1 cellular context compared by ENCODE assay signal in the genomic region with DNA sequence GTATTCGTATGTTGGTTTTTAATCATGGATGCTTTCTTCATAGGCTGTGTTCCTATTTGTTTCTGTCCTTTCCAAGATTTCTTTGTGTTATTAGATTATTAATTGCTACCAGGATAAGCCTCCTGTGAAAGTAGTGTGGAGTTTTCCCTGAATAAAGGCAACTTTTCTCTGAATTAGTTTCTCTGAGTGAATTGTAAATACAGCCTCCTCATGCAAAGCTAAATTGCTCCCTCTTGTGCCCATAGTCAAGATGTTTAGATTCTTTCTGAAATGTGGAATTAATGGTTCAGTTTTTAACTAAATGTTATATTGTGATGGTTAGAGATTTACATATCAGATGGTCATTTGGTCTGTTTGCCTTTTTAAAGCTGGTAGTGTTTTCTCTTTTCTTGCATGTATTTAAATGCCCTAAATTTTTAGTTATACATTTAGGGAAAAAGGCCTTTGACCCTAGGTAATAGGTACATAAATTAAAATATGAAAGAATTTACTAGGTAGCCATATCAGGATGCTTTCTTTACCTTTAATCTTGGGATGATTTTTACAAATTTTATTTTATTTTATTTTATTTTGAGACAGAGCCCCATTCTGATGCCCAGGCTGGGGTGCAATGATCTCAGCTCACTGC.
TF ChIP-seq lines count a peak whose summit lies in the region.

No MANE protein-coding gene starts in this region.

TF ChIP-seq in K562, 482 proteins besides CTCF, POLR2A, EP300 and RAD21 (continued from another document and continues in another):
- TF ChIP-seq, protein P1, sequence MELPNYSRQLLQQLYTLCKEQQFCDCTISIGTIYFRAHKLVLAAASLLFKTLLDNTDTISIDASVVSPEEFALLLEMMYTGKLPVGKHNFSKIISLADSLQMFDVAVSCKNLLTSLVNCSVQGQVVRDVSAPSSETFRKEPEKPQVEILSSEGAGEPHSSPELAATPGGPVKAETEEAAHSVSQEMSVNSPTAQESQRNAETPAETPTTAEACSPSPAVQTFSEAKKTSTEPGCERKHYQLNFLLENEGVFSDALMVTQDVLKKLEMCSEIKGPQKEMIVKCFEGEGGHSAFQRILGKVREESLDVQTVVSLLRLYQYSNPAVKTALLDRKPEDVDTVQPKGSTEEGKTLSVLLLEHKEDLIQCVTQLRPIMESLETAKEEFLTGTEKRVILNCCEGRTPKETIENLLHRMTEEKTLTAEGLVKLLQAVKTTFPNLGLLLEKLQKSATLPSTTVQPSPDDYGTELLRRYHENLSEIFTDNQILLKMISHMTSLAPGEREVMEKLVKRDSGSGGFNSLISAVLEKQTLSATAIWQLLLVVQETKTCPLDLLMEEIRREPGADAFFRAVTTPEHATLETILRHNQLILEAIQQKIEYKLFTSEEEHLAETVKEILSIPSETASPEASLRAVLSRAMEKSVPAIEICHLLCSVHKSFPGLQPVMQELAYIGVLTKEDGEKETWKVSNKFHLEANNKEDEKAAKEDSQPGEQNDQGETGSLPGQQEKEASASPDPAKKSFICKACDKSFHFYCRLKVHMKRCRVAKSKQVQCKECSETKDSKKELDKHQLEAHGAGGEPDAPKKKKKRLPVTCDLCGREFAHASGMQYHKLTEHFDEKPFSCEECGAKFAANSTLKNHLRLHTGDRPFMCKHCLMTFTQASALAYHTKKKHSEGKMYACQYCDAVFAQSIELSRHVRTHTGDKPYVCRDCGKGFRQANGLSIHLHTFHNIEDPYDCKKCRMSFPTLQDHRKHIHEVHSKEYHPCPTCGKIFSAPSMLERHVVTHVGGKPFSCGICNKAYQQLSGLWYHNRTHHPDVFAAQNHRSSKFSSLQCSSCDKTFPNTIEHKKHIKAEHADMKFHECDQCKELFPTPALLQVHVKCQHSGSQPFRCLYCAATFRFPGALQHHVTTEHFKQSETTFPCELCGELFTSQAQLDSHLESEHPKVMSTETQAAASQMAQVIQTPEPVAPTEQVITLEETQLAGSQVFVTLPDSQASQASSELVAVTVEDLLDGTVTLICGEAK (IDR thresholded peaks at IDR 0.05): no peak
- TF ChIP-seq, protein P1 (CRISPR knock-in tag; IDR thresholded peaks at IDR 0.05): no peak
- no peak for TF ChIP-seq ZBTB1 (CRISPR knock-in tag; IDR thresholded peaks at IDR 0.05; ENCODE audit: borderline replicate concordance, low read depth)
- peak; percentile 70; the same call in 1 of the 2 replicates for TF ChIP-seq SMC3 (conservative IDR thresholded peaks at IDR 0.05; ENCODE audit: insufficient read depth, low read depth, low read length)
- no peak for TF ChIP-seq CREM (IDR thresholded peaks at IDR 0.05; ENCODE audit: low read depth)
- TF ChIP-seq HDAC2 (IDR thresholded peaks at IDR 0.05): no peak
- TF ChIP-seq HDAC6 (IDR thresholded peaks at IDR 0.05; ENCODE audit: low read depth, low read length): no peak
- TF ChIP-seq ZNF589 (CRISPR knock-in tag; IDR thresholded peaks at IDR 0.05; ENCODE audit: low read depth): no peak
- TF ChIP-seq ZFPM2 (CRISPR knock-in tag; IDR thresholded peaks at IDR 0.05): no peak
- no peak for TF ChIP-seq HCFC1 (IDR thresholded peaks at IDR 0.05; ENCODE audit: low read depth, low read length)
- TF ChIP-seq, protein P2, sequence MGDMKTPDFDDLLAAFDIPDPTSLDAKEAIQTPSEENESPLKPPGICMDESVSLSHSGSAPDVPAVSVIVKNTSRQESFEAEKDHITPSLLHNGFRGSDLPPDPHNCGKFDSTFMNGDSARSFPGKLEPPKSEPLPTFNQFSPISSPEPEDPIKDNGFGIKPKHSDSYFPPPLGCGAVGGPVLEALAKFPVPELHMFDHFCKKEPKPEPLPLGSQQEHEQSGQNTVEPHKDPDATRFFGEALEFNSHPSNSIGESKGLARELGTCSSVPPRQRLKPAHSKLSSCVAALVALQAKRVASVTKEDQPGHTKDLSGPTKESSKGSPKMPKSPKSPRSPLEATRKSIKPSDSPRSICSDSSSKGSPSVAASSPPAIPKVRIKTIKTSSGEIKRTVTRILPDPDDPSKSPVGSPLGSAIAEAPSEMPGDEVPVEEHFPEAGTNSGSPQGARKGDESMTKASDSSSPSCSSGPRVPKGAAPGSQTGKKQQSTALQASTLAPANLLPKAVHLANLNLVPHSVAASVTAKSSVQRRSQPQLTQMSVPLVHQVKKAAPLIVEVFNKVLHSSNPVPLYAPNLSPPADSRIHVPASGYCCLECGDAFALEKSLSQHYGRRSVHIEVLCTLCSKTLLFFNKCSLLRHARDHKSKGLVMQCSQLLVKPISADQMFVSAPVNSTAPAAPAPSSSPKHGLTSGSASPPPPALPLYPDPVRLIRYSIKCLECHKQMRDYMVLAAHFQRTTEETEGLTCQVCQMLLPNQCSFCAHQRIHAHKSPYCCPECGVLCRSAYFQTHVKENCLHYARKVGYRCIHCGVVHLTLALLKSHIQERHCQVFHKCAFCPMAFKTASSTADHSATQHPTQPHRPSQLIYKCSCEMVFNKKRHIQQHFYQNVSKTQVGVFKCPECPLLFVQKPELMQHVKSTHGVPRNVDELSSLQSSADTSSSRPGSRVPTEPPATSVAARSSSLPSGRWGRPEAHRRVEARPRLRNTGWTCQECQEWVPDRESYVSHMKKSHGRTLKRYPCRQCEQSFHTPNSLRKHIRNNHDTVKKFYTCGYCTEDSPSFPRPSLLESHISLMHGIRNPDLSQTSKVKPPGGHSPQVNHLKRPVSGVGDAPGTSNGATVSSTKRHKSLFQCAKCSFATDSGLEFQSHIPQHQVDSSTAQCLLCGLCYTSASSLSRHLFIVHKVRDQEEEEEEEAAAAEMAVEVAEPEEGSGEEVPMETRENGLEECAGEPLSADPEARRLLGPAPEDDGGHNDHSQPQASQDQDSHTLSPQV (IDR thresholded peaks at IDR 0.05): no peak
- no peak for TF ChIP-seq ZNF212 (CRISPR knock-in tag; IDR thresholded peaks at IDR 0.05)
- TF ChIP-seq, protein P3, sequence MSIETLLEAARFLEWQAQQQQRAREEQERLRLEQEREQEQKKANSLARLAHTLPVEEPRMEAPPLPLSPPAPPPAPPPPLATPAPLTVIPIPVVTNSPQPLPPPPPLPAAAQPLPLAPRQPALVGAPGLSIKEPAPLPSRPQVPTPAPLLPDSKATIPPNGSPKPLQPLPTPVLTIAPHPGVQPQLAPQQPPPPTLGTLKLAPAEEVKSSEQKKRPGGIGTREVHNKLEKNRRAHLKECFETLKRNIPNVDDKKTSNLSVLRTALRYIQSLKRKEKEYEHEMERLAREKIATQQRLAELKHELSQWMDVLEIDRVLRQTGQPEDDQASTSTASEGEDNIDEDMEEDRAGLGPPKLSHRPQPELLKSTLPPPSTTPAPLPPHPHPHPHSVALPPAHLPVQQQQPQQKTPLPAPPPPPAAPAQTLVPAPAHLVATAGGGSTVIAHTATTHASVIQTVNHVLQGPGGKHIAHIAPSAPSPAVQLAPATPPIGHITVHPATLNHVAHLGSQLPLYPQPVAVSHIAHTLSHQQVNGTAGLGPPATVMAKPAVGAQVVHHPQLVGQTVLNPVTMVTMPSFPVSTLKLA (conservative IDR thresholded peaks at IDR 0.05): 0 out of 4 replicates have a peak, but pooled peaks of 1 of the 2 experiments have one; percentile 22
- TF ChIP-seq ZNF134 (CRISPR knock-in tag; conservative IDR thresholded peaks at IDR 0.05): no peak
- TF ChIP-seq, protein P4, sequence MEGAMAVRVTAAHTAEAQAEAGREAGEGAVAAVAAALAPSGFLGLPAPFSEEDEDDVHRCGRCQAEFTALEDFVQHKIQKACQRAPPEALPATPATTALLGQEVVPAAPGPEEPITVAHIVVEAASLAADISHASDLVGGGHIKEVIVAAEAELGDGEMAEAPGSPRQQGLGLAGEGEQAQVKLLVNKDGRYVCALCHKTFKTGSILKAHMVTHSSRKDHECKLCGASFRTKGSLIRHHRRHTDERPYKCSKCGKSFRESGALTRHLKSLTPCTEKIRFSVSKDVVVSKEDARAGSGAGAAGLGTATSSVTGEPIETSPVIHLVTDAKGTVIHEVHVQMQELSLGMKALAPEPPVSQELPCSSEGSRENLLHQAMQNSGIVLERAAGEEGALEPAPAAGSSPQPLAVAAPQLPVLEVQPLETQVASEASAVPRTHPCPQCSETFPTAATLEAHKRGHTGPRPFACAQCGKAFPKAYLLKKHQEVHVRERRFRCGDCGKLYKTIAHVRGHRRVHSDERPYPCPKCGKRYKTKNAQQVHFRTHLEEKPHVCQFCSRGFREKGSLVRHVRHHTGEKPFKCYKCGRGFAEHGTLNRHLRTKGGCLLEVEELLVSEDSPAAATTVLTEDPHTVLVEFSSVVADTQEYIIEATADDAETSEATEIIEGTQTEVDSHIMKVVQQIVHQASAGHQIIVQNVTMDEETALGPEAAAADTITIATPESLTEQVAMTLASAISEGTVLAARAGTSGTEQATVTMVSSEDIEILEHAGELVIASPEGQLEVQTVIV (CRISPR knock-in tag; IDR thresholded peaks at IDR 0.05; ENCODE audit: borderline replicate concordance): no peak
- no peak for TF ChIP-seq EWSR1 (IDR thresholded peaks at IDR 0.05; ENCODE audit: borderline replicate concordance, low read depth, partially characterized antibody)
- TF ChIP-seq, protein P5, sequence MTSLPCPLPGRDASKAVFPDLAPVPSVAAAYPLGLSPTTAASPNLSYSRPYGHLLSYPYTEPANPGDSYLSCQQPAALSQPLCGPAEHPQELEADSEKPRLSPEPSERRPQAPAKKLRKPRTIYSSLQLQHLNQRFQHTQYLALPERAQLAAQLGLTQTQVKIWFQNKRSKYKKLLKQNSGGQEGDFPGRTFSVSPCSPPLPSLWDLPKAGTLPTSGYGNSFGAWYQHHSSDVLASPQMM (CRISPR knock-in tag; IDR thresholded peaks at IDR 0.05): no peak
- no peak for TF ChIP-seq ZNF282 (CRISPR knock-in tag; IDR thresholded peaks at IDR 0.05)
- TF ChIP-seq, protein P6, sequence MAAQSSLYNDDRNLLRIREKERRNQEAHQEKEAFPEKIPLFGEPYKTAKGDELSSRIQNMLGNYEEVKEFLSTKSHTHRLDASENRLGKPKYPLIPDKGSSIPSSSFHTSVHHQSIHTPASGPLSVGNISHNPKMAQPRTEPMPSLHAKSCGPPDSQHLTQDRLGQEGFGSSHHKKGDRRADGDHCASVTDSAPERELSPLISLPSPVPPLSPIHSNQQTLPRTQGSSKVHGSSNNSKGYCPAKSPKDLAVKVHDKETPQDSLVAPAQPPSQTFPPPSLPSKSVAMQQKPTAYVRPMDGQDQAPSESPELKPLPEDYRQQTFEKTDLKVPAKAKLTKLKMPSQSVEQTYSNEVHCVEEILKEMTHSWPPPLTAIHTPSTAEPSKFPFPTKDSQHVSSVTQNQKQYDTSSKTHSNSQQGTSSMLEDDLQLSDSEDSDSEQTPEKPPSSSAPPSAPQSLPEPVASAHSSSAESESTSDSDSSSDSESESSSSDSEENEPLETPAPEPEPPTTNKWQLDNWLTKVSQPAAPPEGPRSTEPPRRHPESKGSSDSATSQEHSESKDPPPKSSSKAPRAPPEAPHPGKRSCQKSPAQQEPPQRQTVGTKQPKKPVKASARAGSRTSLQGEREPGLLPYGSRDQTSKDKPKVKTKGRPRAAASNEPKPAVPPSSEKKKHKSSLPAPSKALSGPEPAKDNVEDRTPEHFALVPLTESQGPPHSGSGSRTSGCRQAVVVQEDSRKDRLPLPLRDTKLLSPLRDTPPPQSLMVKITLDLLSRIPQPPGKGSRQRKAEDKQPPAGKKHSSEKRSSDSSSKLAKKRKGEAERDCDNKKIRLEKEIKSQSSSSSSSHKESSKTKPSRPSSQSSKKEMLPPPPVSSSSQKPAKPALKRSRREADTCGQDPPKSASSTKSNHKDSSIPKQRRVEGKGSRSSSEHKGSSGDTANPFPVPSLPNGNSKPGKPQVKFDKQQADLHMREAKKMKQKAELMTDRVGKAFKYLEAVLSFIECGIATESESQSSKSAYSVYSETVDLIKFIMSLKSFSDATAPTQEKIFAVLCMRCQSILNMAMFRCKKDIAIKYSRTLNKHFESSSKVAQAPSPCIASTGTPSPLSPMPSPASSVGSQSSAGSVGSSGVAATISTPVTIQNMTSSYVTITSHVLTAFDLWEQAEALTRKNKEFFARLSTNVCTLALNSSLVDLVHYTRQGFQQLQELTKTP (IDR thresholded peaks at IDR 0.05; ENCODE audit: low read depth in 1 of 2, partially characterized antibody in 2 of 2): no peak
- peak; percentile 68 to 77 for TF ChIP-seq FOXK2 (conservative IDR thresholded peaks at IDR 0.05 in 1 of 2, IDR thresholded peaks at IDR 0.05 in 1 of 2; ENCODE audit: low read depth in 2 of 2)
- no peak for TF ChIP-seq EZH2 (IDR thresholded peaks at IDR 0.05; ENCODE audit: borderline replicate concordance, low read depth, low read length)
- no peak for TF ChIP-seq POLR2AphosphoS2 (IDR thresholded peaks at IDR 0.05; ENCODE audit: low read length)
- no peak for TF ChIP-seq TEAD4 (IDR thresholded peaks at IDR 0.05; ENCODE audit: low read length)
- no peak for TF ChIP-seq TEAD4 (CRISPR knock-in tag; IDR thresholded peaks at IDR 0.05; ENCODE audit: borderline replicate concordance)
- TF ChIP-seq, protein P7, sequence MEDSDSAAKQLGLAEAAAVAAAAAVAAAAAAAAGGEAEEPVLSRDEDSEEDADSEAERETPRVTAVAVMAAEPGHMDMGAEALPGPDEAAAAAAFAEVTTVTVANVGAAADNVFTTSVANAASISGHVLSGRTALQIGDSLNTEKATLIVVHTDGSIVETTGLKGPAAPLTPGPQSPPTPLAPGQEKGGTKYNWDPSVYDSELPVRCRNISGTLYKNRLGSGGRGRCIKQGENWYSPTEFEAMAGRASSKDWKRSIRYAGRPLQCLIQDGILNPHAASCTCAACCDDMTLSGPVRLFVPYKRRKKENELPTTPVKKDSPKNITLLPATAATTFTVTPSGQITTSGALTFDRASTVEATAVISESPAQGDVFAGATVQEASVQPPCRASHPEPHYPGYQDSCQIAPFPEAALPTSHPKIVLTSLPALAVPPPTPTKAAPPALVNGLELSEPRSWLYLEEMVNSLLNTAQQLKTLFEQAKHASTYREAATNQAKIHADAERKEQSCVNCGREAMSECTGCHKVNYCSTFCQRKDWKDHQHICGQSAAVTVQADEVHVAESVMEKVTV (CRISPR knock-in tag; IDR thresholded peaks at IDR 0.05): peak; percentile 62; the same call in 1 of the 2 replicates
- TF ChIP-seq ZNF830 (CRISPR knock-in tag; IDR thresholded peaks at IDR 0.05): no peak
- TF ChIP-seq FOXA3 (CRISPR knock-in tag; conservative IDR thresholded peaks at IDR 0.05 in 1 of 2, IDR thresholded peaks at IDR 0.05 in 1 of 2): peak in 1 of 2 experiments; percentile 63; a peak in 2 of 4 replicates
- no peak for TF ChIP-seq ZNF780A (CRISPR knock-in tag; IDR thresholded peaks at IDR 0.05)
